1 cellular context compared by ENCODE assay signal in the genomic region with DNA sequence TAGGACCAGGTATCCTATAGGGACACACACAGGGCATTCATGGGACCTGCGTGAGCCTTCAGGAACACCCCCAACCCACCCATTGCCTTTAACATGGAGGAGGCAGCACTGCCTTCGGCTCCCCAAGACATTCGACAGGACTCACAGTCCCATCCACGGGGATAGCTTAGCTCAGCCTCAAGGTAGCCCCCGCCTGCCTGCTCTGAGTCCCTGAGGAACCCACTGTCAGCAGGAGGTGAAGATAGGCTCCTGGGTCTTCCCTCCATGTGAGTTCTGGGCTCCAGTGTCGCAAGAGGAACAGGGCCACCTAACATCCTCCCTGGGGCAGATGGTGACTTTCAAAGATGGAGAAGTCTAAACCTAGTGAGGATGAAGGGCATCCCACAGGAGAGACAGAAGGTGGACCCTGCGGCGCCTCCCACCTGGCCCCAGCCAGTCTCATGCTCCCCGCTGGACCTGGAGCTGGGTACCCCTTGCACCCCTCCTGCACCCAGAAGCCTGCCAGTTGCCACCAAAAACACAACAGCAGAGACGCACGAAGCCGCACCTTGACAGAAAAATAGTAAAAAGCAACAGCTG.
TF ChIP-seq lines count a peak whose summit lies in the region.

No MANE protein-coding gene starts in this region.

TF ChIP-seq in WTC11, 78 proteins besides CTCF, POLR2A, EP300 and RAD21 (continued from another document):
- TF ChIP-seq, protein P1, sequence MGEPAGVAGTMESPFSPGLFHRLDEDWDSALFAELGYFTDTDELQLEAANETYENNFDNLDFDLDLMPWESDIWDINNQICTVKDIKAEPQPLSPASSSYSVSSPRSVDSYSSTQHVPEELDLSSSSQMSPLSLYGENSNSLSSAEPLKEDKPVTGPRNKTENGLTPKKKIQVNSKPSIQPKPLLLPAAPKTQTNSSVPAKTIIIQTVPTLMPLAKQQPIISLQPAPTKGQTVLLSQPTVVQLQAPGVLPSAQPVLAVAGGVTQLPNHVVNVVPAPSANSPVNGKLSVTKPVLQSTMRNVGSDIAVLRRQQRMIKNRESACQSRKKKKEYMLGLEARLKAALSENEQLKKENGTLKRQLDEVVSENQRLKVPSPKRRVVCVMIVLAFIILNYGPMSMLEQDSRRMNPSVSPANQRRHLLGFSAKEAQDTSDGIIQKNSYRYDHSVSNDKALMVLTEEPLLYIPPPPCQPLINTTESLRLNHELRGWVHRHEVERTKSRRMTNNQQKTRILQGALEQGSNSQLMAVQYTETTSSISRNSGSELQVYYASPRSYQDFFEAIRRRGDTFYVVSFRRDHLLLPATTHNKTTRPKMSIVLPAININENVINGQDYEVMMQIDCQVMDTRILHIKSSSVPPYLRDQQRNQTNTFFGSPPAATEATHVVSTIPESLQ (CRISPR knock-in tag; IDR thresholded peaks at IDR 0.05), result no peak
